In the genomic region with DNA sequence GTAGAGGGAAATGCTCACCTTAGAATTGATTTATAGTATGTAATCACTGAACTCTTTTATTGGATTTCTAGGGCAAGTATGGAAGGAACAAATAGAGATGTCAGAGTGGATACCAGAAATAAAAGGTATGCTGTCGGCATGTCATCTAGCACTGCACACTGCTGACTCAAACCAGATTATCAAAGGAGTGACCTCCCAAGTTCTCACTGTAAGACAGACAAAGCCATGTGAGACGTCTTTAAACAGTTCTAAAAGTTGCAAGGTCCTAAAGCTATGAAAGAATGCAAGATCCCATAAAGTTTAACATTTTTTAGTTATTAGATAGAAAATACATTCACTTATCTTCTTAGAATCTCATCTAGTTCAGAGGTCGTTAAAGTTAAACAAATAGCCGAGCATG, we compare ENCODE assay signal across 16 cellular contexts.
DNase-seq lines count a peak whose midpoint lies in the region; ATAC-seq and TF ChIP-seq lines count a peak whose summit lies in the region.
"Had no signal": no experiment of that assay in that cellular context is flagged by ENCODE, and none has a peak within 500 bp of the region (broad histone marks: within the 10 kb centered on the region; RNA-seq: fewer than 3 reads in every experiment).

No MANE protein-coding gene starts in this region.

- peaks cover 4% of the 10 kb centered on the region in 2 donors for H3K9me3 Mint-ChIP-seq in stimulated activated naive B cell treated with anti-CD40 and anti-IgM and Interleukin-4, amounts not matched to agents 10 μg/mL and 1 μg/mL and 100 μg/mL, for 72 hours

- H3K27me3 ChIP-seq in brain microvascular endothelial cell (replicated peaks): no peaks in the 10 kb centered on the region
- H3K27me3 ChIP-seq: BLaER1 treated with 17β-estradiol and CSF1 and Interleukin-3, amounts not matched to agents 10 nM and 100 nM had no signal

- peaks cover 5 to 7% of the 10 kb centered on the region in 2 donors for H3K27me3 Mint-ChIP-seq in stimulated activated naive B cell treated with anti-CD40 and anti-IgM and Interleukin-4, amounts not matched to agents 10 μg/mL and 1 μg/mL and 100 μg/mL, for 72 hours

- TF ChIP-seq CTCF in brain microvascular endothelial cell (IDR thresholded peaks at IDR 0.05; ENCODE audit: low read depth, low read length, missing control alignments): no peak
- TF ChIP-seq CTCF in mucosa of descending colon (IDR thresholded peaks at IDR 0.05): no peak

- H3K4me3 ChIP-seq in brain microvascular endothelial cell (ENCODE audit: low read depth, low read length) (no peak overlapping the region), mucosa of descending colon (no peak overlapping the region)
- H3K4me3 ChIP-seq: BLaER1 treated with 17β-estradiol and CSF1 and Interleukin-3, amounts not matched to agents 10 nM and 100 nM; GM23248; HAP-1 had no signal

- in situ Hi-C loops in brain microvascular endothelial cell (cut with HindIII; ENCODE audit: low pct_ligation_motif_present, low sequenced_read_pairs): no loop called here

- intact Hi-C loops in mucosa of descending colon (cut with DNase I, micrococcal nuclease) (no loop called here), Right ventricle myocardium superior (cut with DNase I) (no loop called here)

- ATAC-seq in mucosa of descending colon (peak; percentile 69), Right ventricle myocardium superior (ENCODE audit: poor library complexity) (no peak)
- no peak for ATAC-seq in stimulated activated naive B cell treated with anti-CD40 and anti-IgM and Interleukin-4, amounts not matched to agents 10 μg/mL and 1 μg/mL and 100 μg/mL, for 72 hours (replicated peaks)
- ATAC-seq: CD8-positive, alpha-beta T cell had no signal

- DNase-seq in EL (peak; percentile 59), brain microvascular endothelial cell (peak; percentile 8), mucosa of descending colon (peak in 1 of 3 donors; percentile 24), NK-92 (lab: John Stamatoyannopoulos, UW; ENCODE audit: unreplicated experiment) (no peak), NCI-H510A (lab: John Stamatoyannopoulos, UW) (no peak), Right ventricle myocardium superior (no peak)
- DNase-seq in stimulated activated naive B cell treated with anti-CD40 and anti-IgM and Interleukin-4, amounts not matched to agents 10 μg/mL and 1 μg/mL and 100 μg/mL, for 72 hours: no peak
- DNase-seq: 8988T; Calu3; CD8-positive, alpha-beta T cell; DMS79 treated with DMSO at 0.1 percent for 48 hours; GM23248 had no signal

- H3K27ac ChIP-seq in brain microvascular endothelial cell: no peak overlapping the region
- H3K27ac ChIP-seq: BLaER1 treated with 17β-estradiol and CSF1 and Interleukin-3, amounts not matched to agents 10 nM and 100 nM; GM23248; HL-60 had no signal

- H3K4me1 Mint-ChIP-seq in stimulated activated naive B cell treated with anti-CD40 and anti-IgM and Interleukin-4, amounts not matched to agents 10 μg/mL and 1 μg/mL and 100 μg/mL, for 72 hours: peaks cover 5 to 17% of the 10 kb centered on the region in 2 donors

- H3K36me3 ChIP-seq in brain microvascular endothelial cell (replicated peaks) (no peaks in the 10 kb centered on the region), mucosa of descending colon (ENCODE audit: low read depth) (no peaks in the 10 kb centered on the region)
- H3K36me3 ChIP-seq: BLaER1 treated with 17β-estradiol and CSF1 and Interleukin-3, amounts not matched to agents 10 nM and 100 nM; HAP-1 had no signal

- H3K36me3 Mint-ChIP-seq in stimulated activated naive B cell treated with anti-CD40 and anti-IgM and Interleukin-4, amounts not matched to agents 10 μg/mL and 1 μg/mL and 100 μg/mL, for 72 hours: no peaks in the 10 kb centered on the region
- H3K36me3 Mint-ChIP-seq: CD8-positive, alpha-beta T cell had no signal

- no peak overlapping the region for H3K4me3 Mint-ChIP-seq in stimulated activated naive B cell treated with anti-CD40 and anti-IgM and Interleukin-4, amounts not matched to agents 10 μg/mL and 1 μg/mL and 100 μg/mL, for 72 hours
- H3K4me3 Mint-ChIP-seq: B cell; CD8-positive, alpha-beta T cell had no signal

- H3K9me3 ChIP-seq in mucosa of descending colon: peaks cover 6% of the 10 kb centered on the region
- H3K9me3 ChIP-seq: HAP-1 had no signal

- peaks cover 38% of the 10 kb centered on the region for H3K4me1 ChIP-seq in mucosa of descending colon (ENCODE audit: low read depth)

- H3K27ac Mint-ChIP-seq in stimulated activated naive B cell treated with anti-CD40 and anti-IgM and Interleukin-4, amounts not matched to agents 10 μg/mL and 1 μg/mL and 100 μg/mL, for 72 hours: no peak overlapping the region
- H3K27ac Mint-ChIP-seq: B cell; CD8-positive, alpha-beta T cell had no signal

Comparison
In these comparisons a context has a peak if more than half of its experiments do, and no peak if none do; other contexts are left out.
1. DNase-seq: peak in EL (single experiment) and brain microvascular endothelial cell (single experiment); none in NK-92 (single experiment), NCI-H510A (single experiment), stimulated activated naive B cell treated with anti-CD40 and anti-IgM and Interleukin-4, amounts not matched to agents 10 μg/mL and 1 μg/mL and 100 μg/mL, for 72 hours (single experiment) and Right ventricle myocardium superior (single experiment).